In the genomic region with DNA sequence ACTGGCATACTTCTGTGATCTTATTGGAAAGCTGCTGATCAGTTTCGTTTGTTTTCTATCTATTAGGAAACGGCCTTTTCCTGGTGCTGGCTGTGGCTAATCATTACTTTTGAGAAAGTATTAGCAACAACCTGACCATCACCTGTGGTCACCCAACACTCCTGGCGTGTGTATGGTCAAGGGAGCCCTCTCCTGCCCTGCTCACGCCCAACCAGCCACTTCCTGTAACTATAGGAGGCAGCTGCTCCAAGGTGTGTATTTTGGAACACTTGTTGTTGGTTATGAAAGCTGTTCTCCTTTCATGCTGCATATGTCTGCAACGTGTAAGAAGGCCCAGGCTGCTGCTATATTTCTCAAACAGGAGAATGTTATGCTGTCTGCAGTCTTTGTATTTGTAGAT, we compare ENCODE assay signal across 24 cellular contexts.
DNase-seq lines count a peak whose midpoint lies in the region; FAIRE-seq and TF ChIP-seq lines count a peak whose summit lies in the region.
"Had no signal": no experiment of that assay in that cellular context is flagged by ENCODE, and none has a peak within 500 bp of the region (broad histone marks: within the 10 kb centered on the region; RNA-seq: fewer than 3 reads in every experiment).

No MANE protein-coding gene starts in this region.

- H3K27ac Mint-ChIP-seq in Calu3 (ENCODE audit: unreplicated experiment): no peak overlapping the region
- H3K27ac Mint-ChIP-seq: CD14-positive monocyte; CD4-positive, alpha-beta T cell; CD8-positive, alpha-beta memory T cell had no signal

- peaks cover 8% of the 10 kb centered on the region for H3K9me3 Mint-ChIP-seq in Calu3 (ENCODE audit: low read depth, unreplicated experiment)

- H3K27me3 ChIP-seq in small intestine (ENCODE audit: control insufficient read depth in 2 of 2, insufficient read depth in 2 of 2, low read length in 2 of 2): no peaks in the 10 kb centered on the region
- H3K27me3 ChIP-seq: BE2C; BLaER1 treated with 17β-estradiol and CSF1 and Interleukin-3, amounts not matched to agents 10 nM and 100 nM had no signal

- no peaks in the 10 kb centered on the region for H3K27me3 Mint-ChIP-seq in Calu3 (ENCODE audit: unreplicated experiment)
- H3K27me3 Mint-ChIP-seq: CD4-positive, alpha-beta T cell had no signal

- WGBS in small intestine, 3 donors: 37 to 63% (median 40%) methylated on average over 5 of the region's 5 CpGs

- H3K36me3 ChIP-seq in small intestine (ENCODE audit: control insufficient read depth in 2 of 2, insufficient read depth in 2 of 2, low read length in 2 of 2): no peaks in the 10 kb centered on the region
- H3K36me3 ChIP-seq: BE2C; BLaER1 treated with 17β-estradiol and CSF1 and Interleukin-3, amounts not matched to agents 10 nM and 100 nM had no signal

- peaks cover 8% of the 10 kb centered on the region for H3K4me1 Mint-ChIP-seq in Calu3 (ENCODE audit: low read depth, unreplicated experiment)
- H3K4me1 Mint-ChIP-seq: CD14-positive monocyte; CD8-positive, alpha-beta memory T cell had no signal

- TF ChIP-seq CTCF in Calu3 (IDR thresholded peaks at IDR 0.05; ENCODE audit: unreplicated experiment): no peak

- intact Hi-C loops in Calu3 (cut with micrococcal nuclease; ENCODE audit: unreplicated experiment): no loop called here

- peaks cover 2% of the 10 kb centered on the region for H3K9me3 ChIP-seq in small intestine (ENCODE audit: control insufficient read depth, low read depth)
- H3K9me3 ChIP-seq: A549, BE2C had no signal

- H3K4me3 Mint-ChIP-seq in Calu3 (ENCODE audit: low read depth, unreplicated experiment): no peak overlapping the region
- H3K4me3 Mint-ChIP-seq: CD14-positive monocyte; CD4-positive, alpha-beta T cell; CD8-positive, alpha-beta memory T cell had no signal

- CTCF ChIA-PET in Calu3 (lab: Charles Lee): no interaction called here

- DNase-seq in NCI-H748 (lab: John Stamatoyannopoulos, UW; ENCODE audit: unreplicated experiment) (peak; percentile 46), NCI-H748 treated with DMSO at 0.1 percent for 48 hours (lab: John Stamatoyannopoulos, UW) (no peak), Calu3 (peak; percentile 39), NCI-H510A treated with DMSO at 0.1 percent for 48 hours (lab: John Stamatoyannopoulos, UW) (peak; percentile 64), small intestine (no peak), OCI-M2 (lab: John Stamatoyannopoulos, UW; ENCODE audit: unreplicated experiment) (no peak)
- DNase-seq: 8988T; ACHN; AML-193; BE2C; CD4-positive, alpha-beta T cell; CD8-positive, alpha-beta memory T cell; COR-L47; DMS153; DND-41; GM23248; H7; HCEC 1CT had no signal

- no peak for FAIRE-seq in small intestine (lab: Jason Lieb, UNC)
- FAIRE-seq: A549, G401.6, GM12892, H1 had no signal

- H3K27ac ChIP-seq in small intestine (ENCODE audit: low read depth in 1 of 2, low read length in 1 of 2): no peak overlapping the region
- H3K27ac ChIP-seq: A549; BLaER1 treated with 17β-estradiol and CSF1 and Interleukin-3, amounts not matched to agents 10 nM and 100 nM; GM23248 had no signal

- no peak overlapping the region for H3K4me3 ChIP-seq in small intestine (ENCODE audit: low read depth in 1 of 2, low read length in 2 of 2)
- H3K4me3 ChIP-seq: A549; BLaER1 treated with 17β-estradiol and CSF1 and Interleukin-3, amounts not matched to agents 10 nM and 100 nM; GM23248 had no signal

- H3K36me3 Mint-ChIP-seq in Calu3 (ENCODE audit: insufficient read depth, unreplicated experiment): no peaks in the 10 kb centered on the region
- H3K36me3 Mint-ChIP-seq: CD14-positive monocyte had no signal

- BruUV-seq in Calu3 (replicated peaks; lab: Mats Ljungman, UMichigan): no TSS peak

- H3K4me1 ChIP-seq in small intestine (ENCODE audit: control insufficient read depth in 2 of 2, insufficient read depth in 1 of 2, low read depth in 1 of 2, low read length in 1 of 2): no peaks in the 10 kb centered on the region
- H3K4me1 ChIP-seq: A549; BE2C; BLaER1 treated with 17β-estradiol and CSF1 and Interleukin-3, amounts not matched to agents 10 nM and 100 nM had no signal

Comparison
In these comparisons a context has a peak if more than half of its experiments do, and no peak if none do; other contexts are left out.
1. DNase-seq: peak in NCI-H748 (single experiment), Calu3 (single experiment) and NCI-H510A treated with DMSO at 0.1 percent for 48 hours (single experiment); none in NCI-H748 treated with DMSO at 0.1 percent for 48 hours (single experiment), small intestine (single experiment) and OCI-M2 (single experiment).